Comparison of ENCODE assay signal across 8 cellular contexts in the genomic region with DNA sequence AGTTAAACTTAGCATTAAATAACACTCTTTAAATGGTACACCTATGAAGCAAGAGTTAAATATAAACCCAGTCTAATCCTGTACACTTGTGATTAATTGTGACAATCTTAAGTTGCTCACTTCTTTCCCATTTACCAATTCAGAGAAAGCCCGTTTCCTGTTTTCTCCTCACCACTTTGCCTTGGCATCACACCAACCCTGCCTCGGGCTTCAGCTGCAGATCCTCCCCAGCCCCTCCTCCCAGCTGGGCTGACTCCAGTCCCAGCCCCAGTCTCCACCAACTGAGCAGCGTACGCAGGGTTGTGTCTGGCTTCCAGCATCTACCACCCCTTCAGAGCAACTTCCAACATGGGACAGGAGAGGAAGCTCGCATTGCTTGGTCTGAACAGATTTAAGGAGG. TPM values are rescaled to one million over a fixed set of nuclear protein-coding genes. Genes with fewer than 3 reads are reported as not detected.
DNase-seq lines count a peak whose midpoint lies in the region; ATAC-seq and TF ChIP-seq lines count a peak whose summit lies in the region.

No MANE protein-coding gene starts in this region.

- TF ChIP-seq EP300 in transverse colon (IDR thresholded peaks at IDR 0.05; ENCODE audit: low read depth): no peak

- H3K18ac ChIP-seq in IMR-90 (ENCODE audit: low read depth, low read length): no peak overlapping the region

- H3K79me1 ChIP-seq in IMR-90 (ENCODE audit: low read depth in 1 of 2, low read length in 2 of 2): peaks cover 17 to 49% of the 10 kb centered on the region in 2 experiments

- peak overlapping the region; percentile 52 for H3K4me3 Mint-ChIP-seq in activated T-helper 1 cell treated with anti-CD3 and anti-CD28 coated beads, Interleukin-12 subunit alpha, Interleukin-12 subunit beta, Interleukin-2, Interleukin-4 antibody, amounts not matched to agents 30 ng/mL and 10 ng/mL and 1 ng/mL, durations not matched to agents 14 hours and 24 hours and 36 hours

- H2AFZ ChIP-seq in IMR-90 (replicated peaks; ENCODE audit: low read length, poor library complexity): no peak overlapping the region

- H4K8ac ChIP-seq in IMR-90 (ENCODE audit: low read depth in 2 of 2, low read length in 2 of 2): no peak overlapping the region

- ATAC-seq in IMR-90 (ENCODE audit: low read depth): peak; percentile 18
- ATAC-seq in GM21737 (IDR thresholded peaks at IDR 0.05; ENCODE audit: unreplicated experiment): no peak
- no peak for ATAC-seq in GM18907 (IDR thresholded peaks at IDR 0.05; ENCODE audit: unreplicated experiment)

- no peak overlapping the region for H3K23ac ChIP-seq in IMR-90 (ENCODE audit: low read depth, low read length)

- no peak overlapping the region for H2BK15ac ChIP-seq in IMR-90 (ENCODE audit: low read depth, low read length)

- H3K14ac ChIP-seq in IMR-90 (replicated peaks; ENCODE audit: low read depth, low read length): no peak overlapping the region

- CTCF ChIA-PET in IMR-90 (lab: Yijun Ruan, JAX): interaction anchor here (0.5 to 0.7 kb wide), 2 partner anchors 11 to 56 kb away, joined by 3 read pairs; no protein-coding TSS in a partner anchor

- no peak for TF ChIP-seq CTCF in IMR-90 (conservative IDR thresholded peaks at IDR 0.05; ENCODE audit: low read depth, low read length)
- no peak for TF ChIP-seq CTCF in left ventricle myocardium inferior (IDR thresholded peaks at IDR 0.05; ENCODE audit: borderline replicate concordance)
- no peak for TF ChIP-seq CTCF in transverse colon (IDR thresholded peaks at IDR 0.05)

- peaks cover 5% of the 10 kb centered on the region; the same call in 1 of the 2 replicates for H3K4me1 ChIP-seq in IMR-90 (ENCODE audit: control insufficient read depth, insufficient read depth, low read length)
- H3K4me1 ChIP-seq in left ventricle myocardium inferior: peaks cover 47% of the 10 kb centered on the region
- peaks cover 9 to 29% (median 24%) of the 10 kb centered on the region in 4 donors for H3K4me1 ChIP-seq in transverse colon

- H2BK5ac ChIP-seq in IMR-90 (ENCODE audit: low read depth, low read length, poor library complexity, severe bottlenecking): no peak overlapping the region

- peaks cover 32% of the 10 kb centered on the region for H3K36me3 Mint-ChIP-seq in activated T-helper 1 cell treated with anti-CD3 and anti-CD28 coated beads, Interleukin-12 subunit alpha, Interleukin-12 subunit beta, Interleukin-2, Interleukin-4 antibody, amounts not matched to agents 30 ng/mL and 10 ng/mL and 1 ng/mL, durations not matched to agents 14 hours and 24 hours and 36 hours (ENCODE audit: low read depth)

- no peak overlapping the region for H4K91ac ChIP-seq in IMR-90 (ENCODE audit: insufficient read depth, low read depth, low read length)

- POLR2A ChIA-PET in IMR-90 (lab: Charles Lee; ENCODE audit: unreplicated experiment): no interaction called here

- H2AK5ac ChIP-seq in IMR-90 (ENCODE audit: low read depth, low read length): no peak overlapping the region

- H3K36me3 ChIP-seq in IMR-90 (ENCODE audit: control insufficient read depth, insufficient read depth, low read length) (peaks cover 32% of the 10 kb centered on the region), left ventricle myocardium inferior (peaks cover 35% of the 10 kb centered on the region), transverse colon (no peaks in the 10 kb centered on the region)

- H2BK20ac ChIP-seq in IMR-90 (ENCODE audit: low read depth, low read length): no peak overlapping the region

- no peak overlapping the region for H2BK120ac ChIP-seq in IMR-90 (ENCODE audit: low read depth, low read length)

- H3K4me1 Mint-ChIP-seq in activated T-helper 1 cell treated with anti-CD3 and anti-CD28 coated beads, Interleukin-12 subunit alpha, Interleukin-12 subunit beta, Interleukin-2, Interleukin-4 antibody, amounts not matched to agents 30 ng/mL and 10 ng/mL and 1 ng/mL, durations not matched to agents 14 hours and 24 hours and 36 hours (ENCODE audit: low read depth): peaks cover 27% of the 10 kb centered on the region

- H2AK9ac ChIP-seq in IMR-90 (replicated peaks; ENCODE audit: low read depth, low read length, poor library complexity): no peak overlapping the region

- peaks cover 21% of the 10 kb centered on the region for H3K9me1 ChIP-seq in IMR-90 (ENCODE audit: insufficient read depth, low read length)

- peaks cover 6% of the 10 kb centered on the region for H4K20me1 ChIP-seq in IMR-90 (ENCODE audit: insufficient read depth, low read length)

- H3K4me2 ChIP-seq in IMR-90 (ENCODE audit: low read depth, low read length): no peak overlapping the region

- peak overlapping the region; percentile 38 for H3K27ac Mint-ChIP-seq in activated T-helper 1 cell treated with anti-CD3 and anti-CD28 coated beads, Interleukin-12 subunit alpha, Interleukin-12 subunit beta, Interleukin-2, Interleukin-4 antibody, amounts not matched to agents 30 ng/mL and 10 ng/mL and 1 ng/mL, durations not matched to agents 14 hours and 24 hours and 36 hours

- dilution Hi-C loops in IMR-90 (cut with HindIII; ENCODE audit: low sequenced_read_pairs, unreplicated experiment): no loop called here

- no TSS peak for BruUV-seq in IMR-90 (replicated peaks; lab: Mats Ljungman, UMichigan)

- H3K56ac ChIP-seq in IMR-90 (ENCODE audit: extremely low read depth, insufficient read depth, low read length): no peak overlapping the region

- H3K9me3 ChIP-seq in IMR-90 (ENCODE audit: control insufficient read depth, insufficient read depth, low read length) (no peaks in the 10 kb centered on the region), left ventricle myocardium inferior (replicated peaks) (no peaks in the 10 kb centered on the region), transverse colon (no peaks in the 10 kb centered on the region)

- in situ Hi-C loops in IMR-90 (cut with MboI; ENCODE audit: low sequenced_read_pairs) (no loop called here), transverse colon (cut with MboI; ENCODE audit: low pct_ligation_motif_present in 1 of 4, low pct_unique_long_range_greater_than_20kb in 1 of 4, low sequenced_read_pairs in 3 of 4) (loop anchor here in 2 of 4 donors (10.0 to 25.0 kb wide), 3 partner anchors 133 to 433 kb away; a partner anchor contains a TSS)

- WGBS in IMR-90 (ENCODE audit: extremely low coverage in 2 of 2, insufficient read length in 1 of 2), 2 experiments: no CpG with 5 or more reads among the region's 5 CpGs
- WGBS in transverse colon (ENCODE audit: low coverage in 1 of 2), 2 donors: 23 to 36% methylated on average over 2 to 5 of the region's 5 CpGs

- H3K27me3 Mint-ChIP-seq in activated T-helper 1 cell treated with anti-CD3 and anti-CD28 coated beads, Interleukin-12 subunit alpha, Interleukin-12 subunit beta, Interleukin-2, Interleukin-4 antibody, amounts not matched to agents 30 ng/mL and 10 ng/mL and 1 ng/mL, durations not matched to agents 14 hours and 24 hours and 36 hours (ENCODE audit: insufficient read depth): no peaks in the 10 kb centered on the region

- H3K27ac ChIP-seq in IMR-90 (ENCODE audit: insufficient read depth, low read length): no peak overlapping the region
- H3K27ac ChIP-seq in left ventricle myocardium inferior (replicated peaks): peak overlapping the region; percentile 37
- peak overlapping the region in 3 of 4 donors; percentile 42 to 54 (median 44) for H3K27ac ChIP-seq in transverse colon

- DNase-seq in Ammon's horn (ENCODE audit: low spot score): peak; percentile 97
- peak; percentile 77 for DNase-seq in IMR-90
- DNase-seq in activated T-helper 1 cell treated with anti-CD3 and anti-CD28 coated beads, Interleukin-12 subunit alpha, Interleukin-12 subunit beta, Interleukin-2, Interleukin-4 antibody, amounts not matched to agents 30 ng/mL and 10 ng/mL and 1 ng/mL, durations not matched to agents 14 hours and 24 hours and 36 hours (ENCODE audit: low spot score): no peak
- peak; percentile 73 for DNase-seq in left ventricle myocardium inferior
- DNase-seq in transverse colon: peak; percentile 66
- DNase-seq in RKO (ENCODE audit: low spot score): no peak

- TF ChIP-seq POLR2A in IMR-90 (IDR thresholded peaks at IDR 0.05; ENCODE audit: low read depth, low read length) (no peak), transverse colon (IDR thresholded peaks at IDR 0.05) (no peak)

- H3K27me3 ChIP-seq in IMR-90 (ENCODE audit: control insufficient read depth, insufficient read depth, low read length) (no peaks in the 10 kb centered on the region), left ventricle myocardium inferior (ENCODE audit: low read depth) (no peaks in the 10 kb centered on the region), transverse colon (no peaks in the 10 kb centered on the region)

- H3K4ac ChIP-seq in IMR-90 (ENCODE audit: low read depth, low read length): no peak overlapping the region

- TF ChIP-seq RAD21 in IMR-90 (IDR thresholded peaks at IDR 0.05; ENCODE audit: low read length): no peak

- H3K9ac ChIP-seq in IMR-90 (ENCODE audit: low read depth, low read length): no peak overlapping the region

- H4K5ac ChIP-seq in IMR-90 (ENCODE audit: low read depth, low read length): no peak overlapping the region

- H3K4me3 ChIP-seq in IMR-90 (ENCODE audit: insufficient read depth, low read depth, low read length) (no peak overlapping the region), left ventricle myocardium inferior (no peak overlapping the region), transverse colon (no peak overlapping the region)

- H3K9me3 Mint-ChIP-seq in activated T-helper 1 cell treated with anti-CD3 and anti-CD28 coated beads, Interleukin-12 subunit alpha, Interleukin-12 subunit beta, Interleukin-2, Interleukin-4 antibody, amounts not matched to agents 30 ng/mL and 10 ng/mL and 1 ng/mL, durations not matched to agents 14 hours and 24 hours and 36 hours: no peaks in the 10 kb centered on the region

- intact Hi-C loops in IMR-90 (cut with micrococcal nuclease): loop anchor here (5.0 kb wide), 2 partner anchors 57 to 263 kb away; no protein-coding TSS in a partner anchor
- intact Hi-C loops in activated T-helper 1 cell treated with anti-CD3 and anti-CD28 coated beads, Interleukin-12 subunit alpha, Interleukin-12 subunit beta, Interleukin-2, Interleukin-4 antibody, amounts not matched to agents 30 ng/mL and 10 ng/mL and 1 ng/mL, durations not matched to agents 14 hours and 24 hours and 36 hours (cut with micrococcal nuclease): loop anchor here (5.0 to 10.0 kb wide), 2 partner anchors 265 to 487 kb away; a partner anchor contains a TSS
- intact Hi-C loops in left ventricle myocardium inferior (cut with micrococcal nuclease): no loop called here
- intact Hi-C loops in transverse colon (cut with DNase I; ENCODE audit: low total_unique reads): loop anchor here (10.0 kb wide), 1 partner anchor 145 kb away; a partner anchor contains a TSS

RNA-seq across cellular contexts. Expression of a gene that starts 4.1 kb away (rescaled TPM):
- total RNA-seq in IMR-90 (2012; rRNA removed): 31.4 and 34.4 TPM in 2 replicates
- polyA plus RNA-seq in IMR-90 (2012; rRNA removed): 68.1 and 70.6 TPM in 2 replicates
- polyA plus RNA-seq in IMR-90 (2012; cell fraction: cytosol; rRNA removed): 49.7 and 57.5 TPM in 2 replicates
- polyA plus RNA-seq in IMR-90 (2012; cell fraction: nucleus; rRNA removed; ENCODE audit: low replicate concordance): 64.1 and 126 TPM in 2 replicates
- 137 and 145 TPM in 2 replicates for total RNA-seq in activated T-helper 1 cell treated with anti-CD3 and anti-CD28 coated beads, Interleukin-12 subunit alpha, Interleukin-12 subunit beta, Interleukin-2, Interleukin-4 antibody, amounts not matched to agents 30 ng/mL and 10 ng/mL and 1 ng/mL, durations not matched to agents 14 hours and 24 hours and 36 hours
- 64.0 TPM for total RNA-seq in left ventricle myocardium inferior
- 10 to 100 TPM; 26.5 to 40.6 (median 32.2) TPM for total RNA-seq in transverse colon

RNA-seq across cellular contexts. Expression of a gene that starts 21.1 kb away (rescaled TPM):
- not detected in 2 replicates for total RNA-seq in IMR-90 (2012; rRNA removed)
- not detected in 2 replicates for polyA plus RNA-seq in IMR-90 (2012; rRNA removed)
- not detected in 2 replicates for polyA plus RNA-seq in IMR-90 (2012; cell fraction: cytosol; rRNA removed)
- polyA plus RNA-seq in IMR-90 (2012; cell fraction: nucleus; rRNA removed; ENCODE audit: low replicate concordance): not detected in 2 replicates
- total RNA-seq in activated T-helper 1 cell treated with anti-CD3 and anti-CD28 coated beads, Interleukin-12 subunit alpha, Interleukin-12 subunit beta, Interleukin-2, Interleukin-4 antibody, amounts not matched to agents 30 ng/mL and 10 ng/mL and 1 ng/mL, durations not matched to agents 14 hours and 24 hours and 36 hours: not detected in 2 replicates
- total RNA-seq in left ventricle myocardium inferior: 0.69 TPM
- 10 to 100 TPM in 2 of 4 donors, under 1 TPM in 1, not detected in 1; 0.55 to 28.7 (median 24.5) TPM for total RNA-seq in transverse colon

RNA-seq across cellular contexts. Expression of a gene that starts 31.0 kb away (rescaled TPM):
- total RNA-seq in IMR-90 (2012; rRNA removed) (not detected in 2 replicates), left ventricle myocardium inferior (0.55 TPM), transverse colon (100 to 1,000 TPM in 3 of 4 donors, 10 to 100 TPM in 1; 86.0 to 320 (median 214) TPM)
- not detected in 2 replicates for polyA plus RNA-seq in IMR-90 (2012; rRNA removed)
- not detected in 2 replicates for polyA plus RNA-seq in IMR-90 (2012; cell fraction: cytosol; rRNA removed)
- polyA plus RNA-seq in IMR-90 (2012; cell fraction: nucleus; rRNA removed; ENCODE audit: low replicate concordance): 0.07 TPM in 1 of 2 replicates, not detected in the other
- total RNA-seq in activated T-helper 1 cell treated with anti-CD3 and anti-CD28 coated beads, Interleukin-12 subunit alpha, Interleukin-12 subunit beta, Interleukin-2, Interleukin-4 antibody, amounts not matched to agents 30 ng/mL and 10 ng/mL and 1 ng/mL, durations not matched to agents 14 hours and 24 hours and 36 hours: 0.12 TPM in 1 of 2 replicates, not detected in the other

RNA-seq across cellular contexts. Expression of a gene that starts 37.7 kb away (rescaled TPM):
- 4.7 and 5.6 TPM in 2 replicates for total RNA-seq in IMR-90 (2012; rRNA removed)
- polyA plus RNA-seq in IMR-90 (2012; rRNA removed): 23.3 and 23.4 TPM in 2 replicates
- polyA plus RNA-seq in IMR-90 (2012; cell fraction: cytosol; rRNA removed): 6.1 and 8.6 TPM in 2 replicates
- polyA plus RNA-seq in IMR-90 (2012; cell fraction: nucleus; rRNA removed; ENCODE audit: low replicate concordance): 206 and 213 TPM in 2 replicates
- 20.4 and 23.4 TPM in 2 replicates for total RNA-seq in activated T-helper 1 cell treated with anti-CD3 and anti-CD28 coated beads, Interleukin-12 subunit alpha, Interleukin-12 subunit beta, Interleukin-2, Interleukin-4 antibody, amounts not matched to agents 30 ng/mL and 10 ng/mL and 1 ng/mL, durations not matched to agents 14 hours and 24 hours and 36 hours
- total RNA-seq in left ventricle myocardium inferior: 30.4 TPM
- 100 to 1,000 TPM; 104 to 256 (median 180) TPM for total RNA-seq in transverse colon

Comparison
In these comparisons a context has a peak if more than half of its experiments do, and no peak if none do; other contexts are left out.
1. DNase-seq: peak in Ammon's horn (single experiment), IMR-90 (single experiment), left ventricle myocardium inferior (single experiment) and transverse colon (single experiment); none in activated T-helper 1 cell treated with anti-CD3 and anti-CD28 coated beads, Interleukin-12 subunit alpha, Interleukin-12 subunit beta, Interleukin-2, Interleukin-4 antibody, amounts not matched to agents 30 ng/mL and 10 ng/mL and 1 ng/mL, durations not matched to agents 14 hours and 24 hours and 36 hours (single experiment) and RKO (single experiment).
2. RNA of a gene that starts 31.0 kb away (total RNA-seq): 86.0 to 320 TPM in transverse colon; 0.55 TPM in left ventricle myocardium inferior (single experiment), not detected in IMR-90 and 0.12 TPM in activated T-helper 1 cell treated with anti-CD3 and anti-CD28 coated beads, Interleukin-12 subunit alpha, Interleukin-12 subunit beta, Interleukin-2, Interleukin-4 antibody, amounts not matched to agents 30 ng/mL and 10 ng/mL and 1 ng/mL, durations not matched to agents 14 hours and 24 hours and 36 hours; every median in the first group is over 10 times any median in the second.